1 cellular context compared by ENCODE assay signal in the genomic region with DNA sequence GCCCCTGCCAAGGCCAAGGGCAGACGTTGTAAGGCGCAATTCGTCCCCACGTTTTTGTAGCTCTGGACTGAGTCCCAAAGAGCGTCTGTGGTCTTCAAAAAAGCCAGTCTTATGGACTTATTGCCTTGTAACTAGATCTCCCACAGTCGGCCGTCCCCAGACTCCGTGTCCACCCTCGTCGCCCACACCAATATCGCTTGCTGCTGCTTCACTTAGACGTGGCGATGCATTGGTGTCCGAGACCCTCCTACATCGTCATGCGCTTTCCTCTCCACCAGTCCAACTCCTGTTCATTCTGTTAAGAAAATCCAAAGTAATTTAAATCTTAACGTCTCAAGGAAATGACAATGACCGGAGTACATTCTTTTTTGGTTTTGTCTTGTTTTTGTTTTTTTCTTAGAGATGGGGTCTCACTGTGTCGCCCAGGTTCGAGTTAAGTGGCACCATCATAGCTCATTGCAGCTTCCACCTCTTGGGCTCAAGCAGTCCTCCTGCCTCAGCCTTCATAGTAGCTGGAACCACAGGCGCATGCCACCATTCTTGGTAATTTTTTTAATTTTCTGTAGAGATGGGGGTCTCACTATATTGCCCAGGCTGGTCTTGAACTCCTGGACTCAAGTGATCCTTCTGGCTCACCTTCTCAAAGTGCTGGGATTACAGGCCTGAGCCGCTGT.
TF ChIP-seq lines count a peak whose summit lies in the region.

No MANE protein-coding gene starts in this region.

TF ChIP-seq in IMR-90, 13 proteins besides CTCF, POLR2A, EP300 and RAD21 (continued from another document):
- TF ChIP-seq, protein P1, sequence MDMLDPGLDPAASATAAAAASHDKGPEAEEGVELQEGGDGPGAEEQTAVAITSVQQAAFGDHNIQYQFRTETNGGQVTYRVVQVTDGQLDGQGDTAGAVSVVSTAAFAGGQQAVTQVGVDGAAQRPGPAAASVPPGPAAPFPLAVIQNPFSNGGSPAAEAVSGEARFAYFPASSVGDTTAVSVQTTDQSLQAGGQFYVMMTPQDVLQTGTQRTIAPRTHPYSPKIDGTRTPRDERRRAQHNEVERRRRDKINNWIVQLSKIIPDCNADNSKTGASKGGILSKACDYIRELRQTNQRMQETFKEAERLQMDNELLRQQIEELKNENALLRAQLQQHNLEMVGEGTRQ (IDR thresholded peaks at IDR 0.05; ENCODE audit: low read depth, low read length), result no peak
- TF ChIP-seq CEBPB (IDR thresholded peaks at IDR 0.05; ENCODE audit: low read depth, low read length) (no peak), ELK1 (IDR thresholded peaks at IDR 0.05; ENCODE audit: borderline replicate concordance, low read depth, low read length) (no peak)
TF ChIP-seq in IMR-90: peak in this region for 0.
